Comparison of ENCODE assay signal across 20 cellular contexts in genomic region chr14:40365305-40365704, GRCh38.
DNase-seq lines count a peak whose midpoint lies in the region; ATAC-seq, FAIRE-seq and TF ChIP-seq lines count a peak whose summit lies in the region.
"Had no signal": no experiment of that assay in that cellular context is flagged by ENCODE, and none has a peak within 500 bp of the region (broad histone marks: within the 10 kb centered on the region; RNA-seq: fewer than 3 reads in every experiment).

No MANE protein-coding gene starts in this region.

- H3K4me2 ChIP-seq in SU-DHL-6 (ENCODE audit: low read depth, low read length, poor library complexity, severe bottlenecking) = no peak overlapping the region
- peak overlapping the region; percentile 37 for H3K4me2 ChIP-seq in neural cell (ENCODE audit: low read length)
- H3K4me2 ChIP-seq: BLaER1 treated with 17β-estradiol and CSF1 and Interleukin-3, amounts not matched to agents 10 nM and 100 nM had no signal

- DNase-seq in activated naive CD4-positive, alpha-beta T cell treated with anti-CD3 and anti-CD28 coated beads, Interleukin-2, amount 50 U/mL, for 72 hours (ENCODE audit: low spot score in 2 of 2) = no peak
- no peak for DNase-seq in left ventricle myocardium superior
- no peak for DNase-seq in GM12891 (ENCODE audit: insufficient read length, low spot score)
- DNase-seq: 8988T; Calu3; CD8-positive, alpha-beta T cell; DMS79 treated with DMSO at 0.1 percent for 48 hours; EL; GM23248; HCEC 1CT; IMR-90 had no signal

- TF ChIP-seq RAD21 in neural cell (conservative IDR thresholded peaks at IDR 0.05) = peak; percentile 36

- no peaks in the 10 kb centered on the region for H3K27me3 Mint-ChIP-seq in activated naive CD4-positive, alpha-beta T cell treated with anti-CD3 and anti-CD28 coated beads, Interleukin-2, amount 50 U/mL, for 24 hours
- H3K27me3 Mint-ChIP-seq: B cell had no signal

- H3K9me3 Mint-ChIP-seq in activated naive CD4-positive, alpha-beta T cell treated with anti-CD3 and anti-CD28 coated beads, Interleukin-2, amount 50 U/mL, for 24 hours = peaks cover 10% of the 10 kb centered on the region
- H3K9me3 Mint-ChIP-seq in activated naive CD4-positive, alpha-beta T cell treated with anti-CD3 and anti-CD28 coated beads, Interleukin-2, amount 50 U/mL, for 72 hours = peaks cover 4 to 9% of the 10 kb centered on the region in 2 donors

- no peaks in the 10 kb centered on the region for H3K9me3 ChIP-seq in SU-DHL-6 (ENCODE audit: insufficient read depth, low read length)
- H3K9me3 ChIP-seq in neural cell (ENCODE audit: low read length) = no peaks in the 10 kb centered on the region
- H3K9me3 ChIP-seq: BLaER1 treated with 17β-estradiol and CSF1 and Interleukin-3, amounts not matched to agents 10 nM and 100 nM had no signal

- H4K20me1 ChIP-seq in SU-DHL-6 (ENCODE audit: low read depth, low read length) (no peaks in the 10 kb centered on the region), neural cell (ENCODE audit: insufficient read depth) (no peaks in the 10 kb centered on the region)
- H4K20me1 ChIP-seq: BLaER1 treated with 17β-estradiol and CSF1 and Interleukin-3, amounts not matched to agents 10 nM and 100 nM had no signal

- TF ChIP-seq CTCF in SU-DHL-6 (IDR thresholded peaks at IDR 0.05; ENCODE audit: insufficient read depth, low read length, poor library complexity, severe bottlenecking) = no peak
- no peak for TF ChIP-seq CTCF in neural cell (IDR thresholded peaks at IDR 0.05; ENCODE audit: poor library complexity, severe bottlenecking)

- intact Hi-C loops in left ventricle myocardium superior (cut with micrococcal nuclease) = no loop called here

- H3K27me3 ChIP-seq in SU-DHL-6 (ENCODE audit: low read length) = no peaks in the 10 kb centered on the region
- H3K27me3 ChIP-seq in neural cell (ENCODE audit: insufficient read depth, low read depth, low read length) = no peaks in the 10 kb centered on the region
- H3K27me3 ChIP-seq: BLaER1 treated with 17β-estradiol and CSF1 and Interleukin-3, amounts not matched to agents 10 nM and 100 nM had no signal

- FAIRE-seq in GM12891 (lab: Jason Lieb, UNC) = no peak
- FAIRE-seq: GM12878, GM19239, HTR-8/SVneo had no signal

- peak overlapping the region; percentile 72 for H3K27ac Mint-ChIP-seq in activated naive CD4-positive, alpha-beta T cell treated with anti-CD3 and anti-CD28 coated beads, Interleukin-2, amount 50 U/mL, for 24 hours
- no peak overlapping the region for H3K27ac Mint-ChIP-seq in activated naive CD4-positive, alpha-beta T cell treated with anti-CD3 and anti-CD28 coated beads, Interleukin-2, amount 50 U/mL, for 72 hours
- H3K27ac Mint-ChIP-seq: B cell; CD8-positive, alpha-beta T cell had no signal

- H3K9ac ChIP-seq in SU-DHL-6 (ENCODE audit: low read length) = no peak overlapping the region
- H3K9ac ChIP-seq in neural cell (ENCODE audit: low read length) = no peak overlapping the region
- H3K9ac ChIP-seq: BLaER1 treated with 17β-estradiol and CSF1 and Interleukin-3, amounts not matched to agents 10 nM and 100 nM; GM23248 had no signal

- no peak overlapping the region for H3K4me3 ChIP-seq in SU-DHL-6 (ENCODE audit: insufficient read depth, low read length, poor library complexity, severe bottlenecking)
- peak overlapping the region; percentile 3 for H3K4me3 ChIP-seq in neural cell (ENCODE audit: low read length)
- H3K4me3 ChIP-seq: BLaER1 treated with 17β-estradiol and CSF1 and Interleukin-3, amounts not matched to agents 10 nM and 100 nM; GM12878; GM23248 had no signal

- TF ChIP-seq POLR2A in GM12891 (IDR thresholded peaks at IDR 0.05; ENCODE audit: low read depth, low read length) = no peak

- H3K36me3 ChIP-seq in SU-DHL-6 (ENCODE audit: low read length) (no peaks in the 10 kb centered on the region), neural cell (ENCODE audit: insufficient read depth, low read length) (no peaks in the 10 kb centered on the region)
- H3K36me3 ChIP-seq: BLaER1 treated with 17β-estradiol and CSF1 and Interleukin-3, amounts not matched to agents 10 nM and 100 nM had no signal

- H3F3A ChIP-seq in SU-DHL-6 (ENCODE audit: insufficient read depth) (no peaks in the 10 kb centered on the region), neural cell (ENCODE audit: insufficient read depth, low read length, poor library complexity, severe bottlenecking) (no peaks in the 10 kb centered on the region)

- no peak overlapping the region for H3K4me3 Mint-ChIP-seq in activated naive CD4-positive, alpha-beta T cell treated with anti-CD3 and anti-CD28 coated beads, Interleukin-2, amount 50 U/mL, for 24 hours
- H3K4me3 Mint-ChIP-seq: B cell; CD8-positive, alpha-beta T cell had no signal

- no peak for ATAC-seq in activated naive CD4-positive, alpha-beta T cell treated with anti-CD3 and anti-CD28 coated beads, Interleukin-2, amount 50 U/mL, for 72 hours
- ATAC-seq in left ventricle myocardium superior = no peak
- no peak for ATAC-seq in GM19351 (IDR thresholded peaks at IDR 0.05; ENCODE audit: unreplicated experiment)
- ATAC-seq: CD8-positive, alpha-beta T cell; GM12878 had no signal

- H3K27ac ChIP-seq in SU-DHL-6 (ENCODE audit: low read depth, low read length) = no peak overlapping the region
- peak overlapping the region; percentile 70 for H3K27ac ChIP-seq in neural cell (ENCODE audit: low read length)
- H3K27ac ChIP-seq: BLaER1 treated with 17β-estradiol and CSF1 and Interleukin-3, amounts not matched to agents 10 nM and 100 nM; GM23248 had no signal

- TF ChIP-seq EP300 in neural cell (conservative IDR thresholded peaks at IDR 0.05; ENCODE audit: poor library complexity, severe bottlenecking) = peak; percentile 84

- no peaks in the 10 kb centered on the region for H3K79me2 ChIP-seq in SU-DHL-6 (ENCODE audit: insufficient read depth, low read length)
- no peaks in the 10 kb centered on the region for H3K79me2 ChIP-seq in neural cell (replicated peaks; ENCODE audit: insufficient read depth, low read length)

- H3K36me3 Mint-ChIP-seq in activated naive CD4-positive, alpha-beta T cell treated with anti-CD3 and anti-CD28 coated beads, Interleukin-2, amount 50 U/mL, for 24 hours = no peaks in the 10 kb centered on the region
- H3K36me3 Mint-ChIP-seq in activated naive CD4-positive, alpha-beta T cell treated with anti-CD3 and anti-CD28 coated beads, Interleukin-2, amount 50 U/mL, for 72 hours = no peaks in the 10 kb centered on the region
- H3K36me3 Mint-ChIP-seq: CD8-positive, alpha-beta T cell had no signal

- H3K9me2 ChIP-seq in SU-DHL-6 (replicated peaks; ENCODE audit: insufficient read depth, low read length) (no peaks in the 10 kb centered on the region), neural cell (ENCODE audit: insufficient read depth, low read length) (no peaks in the 10 kb centered on the region)

- H2AFZ ChIP-seq in SU-DHL-6 (ENCODE audit: low read depth, low read length, severe bottlenecking) (peak overlapping the region; percentile 43), neural cell (ENCODE audit: low read depth, low read length) (no peak overlapping the region)
- H2AFZ ChIP-seq: GM23248 had no signal

- H3K4me1 Mint-ChIP-seq in activated naive CD4-positive, alpha-beta T cell treated with anti-CD3 and anti-CD28 coated beads, Interleukin-2, amount 50 U/mL, for 24 hours = peaks cover 14% of the 10 kb centered on the region
- H3K4me1 Mint-ChIP-seq: B cell had no signal

TF ChIP-seq in neural cell, 6 proteins besides CTCF, POLR2A, EP300 and RAD21 (continues in another document):
- TF ChIP-seq TAF1 (IDR thresholded peaks at IDR 0.05; ENCODE audit: low read depth) = no peak
- no peak for TF ChIP-seq EZH2 (IDR thresholded peaks at IDR 0.05; ENCODE audit: borderline replicate concordance, insufficient read depth, low read length, poor library complexity, severe bottlenecking)

TF ChIP-seq in GM12891, 5 proteins besides CTCF, POLR2A, EP300 and RAD21:
- TF ChIP-seq SPI1 (IDR thresholded peaks at IDR 0.05; ENCODE audit: low read depth, low read length) = no peak
- no peak for TF ChIP-seq POLR2AphosphoS5 (IDR thresholded peaks at IDR 0.05; ENCODE audit: low read depth, low read length)
- no peak for TF ChIP-seq TAF1 (IDR thresholded peaks at IDR 0.05; ENCODE audit: low read depth, low read length)
- TF ChIP-seq POU2F2 (IDR thresholded peaks at IDR 0.05; ENCODE audit: low read depth, low read length) = no peak
- no peak for TF ChIP-seq PAX5 (IDR thresholded peaks at IDR 0.05; ENCODE audit: insufficient read depth, low read length, severe bottlenecking)
